In genomic region chr17:28395968-28396367, GRCh38 we compare ENCODE assay signal across 27 cellular contexts. TPM values are rescaled to one million over a fixed set of nuclear protein-coding genes. Genes with fewer than 3 reads are reported as not detected.
"Had no signal": no experiment of that assay in that cellular context is flagged by ENCODE, and none has a peak within 500 bp of the region (broad histone marks: within the 10 kb centered on the region; RNA-seq: fewer than 3 reads in every experiment).

No MANE protein-coding gene starts in this region.

- H3K9ac ChIP-seq: parathyroid adenoma had no signal

- H3K4me1 ChIP-seq: colonic mucosa, parathyroid adenoma, prostate gland, tibial artery, upper lobe of right lung, vagina had no signal

- H3K4me3 ChIP-seq: colonic mucosa, heart right ventricle, prostate gland, spleen, tibial artery, upper lobe of right lung, vagina had no signal

- DNase-seq: colonic mucosa; erythroblast; heart right ventricle; mammary epithelial cell; naive B cell; spleen; stimulated activated CD4-positive, alpha-beta T cell treated with anti-CD3 and anti-CD28 coated beads, Interleukin-15, amount 100 ng/mL, for 24 hours; stimulated activated CD4-positive, alpha-beta T cell treated with anti-CD3 and anti-CD28 coated beads, Interleukin-1b, Interleukin-23, amount 100 ng/mL, for 48 hours; stimulated activated CD4-positive, alpha-beta T cell treated with anti-CD3 and anti-CD28 coated beads, Interleukin-4, amount 100 ng/mL, for 24 hours; tibial artery; upper lobe of right lung had no signal

- H3K9me3 ChIP-seq: colonic mucosa, heart right ventricle, prostate gland, spleen, tibial artery, upper lobe of right lung, vagina had no signal

- H3K27ac ChIP-seq: colonic mucosa, heart right ventricle, parathyroid adenoma, prostate gland, tibial artery, upper lobe of right lung, vagina had no signal

- H3K27me3 ChIP-seq: colonic mucosa, heart right ventricle, spleen, tibial artery, upper lobe of right lung, vagina had no signal

- FAIRE-seq: endothelial cell of umbilical vein, frontal cortex had no signal

- ATAC-seq: heart right ventricle; left lobe of liver; sciatic nerve; stimulated activated memory B cell treated with anti-CD40 and anti-IgM and Interleukin-4, amounts not matched to agents 10 μg/mL and 1 μg/mL and 100 μg/mL, for 72 hours had no signal

- H3K79me2 ChIP-seq: parathyroid adenoma had no signal

- H2AFZ ChIP-seq: parathyroid adenoma had no signal

- H3K36me3 ChIP-seq: colonic mucosa had no signal

RNA-seq across cellular contexts. Expression of gene VTN, which starts 25.9 kb away (rescaled TPM):
- total RNA-seq: endothelial cell of umbilical vein, glomerular endothelial cell, mammary epithelial cell, renal cortical epithelial cell had no signal
- polyA plus RNA-seq: mammary epithelial cell had no signal

RNA-seq across cellular contexts. Expression of gene SEBOX, which starts 31.0 kb away (rescaled TPM):
- total RNA-seq: colonic mucosa, dermis blood vessel endothelial cell, endothelial cell of umbilical vein, fibroblast of lung, frontal cortex, glomerular endothelial cell, heart right ventricle, left lobe of liver, lower leg skin, mammary epithelial cell, omental fat pad, prostate gland, renal cortical epithelial cell, sciatic nerve, skeletal muscle tissue, spleen, temporal lobe, upper lobe of right lung, vagina had no signal
- polyA plus RNA-seq: endothelial cell of umbilical vein, fibroblast of lung, heart right ventricle, mammary epithelial cell, spleen had no signal
